Comparison of ENCODE assay signal across 1 cellular context in the genomic region with DNA sequence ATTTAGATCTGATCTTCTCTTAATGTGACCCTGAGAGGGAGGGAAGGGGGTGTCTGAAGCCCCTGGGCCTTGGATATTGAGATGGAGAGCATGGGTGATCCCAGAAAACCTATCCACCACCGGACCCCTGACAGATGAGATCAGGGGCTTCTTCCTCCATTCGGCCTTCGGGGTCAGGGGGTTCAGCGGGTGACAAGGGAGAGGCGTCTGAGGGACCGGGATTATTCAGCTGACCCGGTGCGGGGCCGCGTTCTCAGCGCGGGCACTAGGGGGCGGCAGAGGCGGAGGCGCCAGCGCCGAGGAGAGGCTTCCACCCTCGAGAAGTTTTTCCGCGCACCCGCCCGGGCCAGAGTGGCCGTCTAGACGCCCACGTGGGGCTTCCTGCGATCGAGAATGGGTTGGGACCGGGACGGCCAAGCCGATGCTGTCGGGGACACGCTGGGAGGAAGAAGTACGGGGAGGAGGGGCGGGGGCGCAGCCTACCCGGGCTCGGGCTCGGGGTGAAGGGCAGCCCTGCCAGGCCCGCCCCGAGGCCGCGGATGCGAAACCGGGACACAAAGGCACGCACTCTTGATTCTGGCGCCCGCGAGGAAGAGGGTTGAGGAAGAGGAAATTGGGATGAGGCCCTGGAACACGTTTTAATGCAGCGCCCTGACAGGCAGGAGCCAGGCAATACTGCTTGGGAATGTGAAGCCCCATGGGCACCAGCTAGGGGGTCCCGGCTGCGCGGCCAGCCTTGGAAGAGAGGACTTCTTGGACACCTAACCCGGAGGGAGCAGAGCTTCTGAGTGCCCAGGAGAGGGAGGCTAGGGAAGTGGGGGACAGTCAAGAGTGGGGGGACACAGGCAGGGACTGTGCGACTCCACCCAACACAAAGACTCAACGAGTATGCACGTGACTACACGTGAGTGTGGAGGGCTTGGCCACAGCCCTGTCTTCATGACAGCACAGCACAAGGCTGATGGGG.
TF ChIP-seq lines count a peak whose summit lies in the region.

No MANE protein-coding gene starts in this region.

TF ChIP-seq in HepG2, 621 proteins besides CTCF, POLR2A, EP300 and RAD21 (continued from another document):
- TF ChIP-seq, protein P1, sequence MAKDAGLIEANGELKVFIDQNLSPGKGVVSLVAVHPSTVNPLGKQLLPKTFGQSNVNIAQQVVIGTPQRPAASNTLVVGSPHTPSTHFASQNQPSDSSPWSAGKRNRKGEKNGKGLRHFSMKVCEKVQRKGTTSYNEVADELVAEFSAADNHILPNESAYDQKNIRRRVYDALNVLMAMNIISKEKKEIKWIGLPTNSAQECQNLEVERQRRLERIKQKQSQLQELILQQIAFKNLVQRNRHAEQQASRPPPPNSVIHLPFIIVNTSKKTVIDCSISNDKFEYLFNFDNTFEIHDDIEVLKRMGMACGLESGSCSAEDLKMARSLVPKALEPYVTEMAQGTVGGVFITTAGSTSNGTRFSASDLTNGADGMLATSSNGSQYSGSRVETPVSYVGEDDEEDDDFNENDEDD (CRISPR knock-in tag; IDR thresholded peaks at IDR 0.05; ENCODE audit: borderline replicate concordance): peak; percentile 47; the same call in 1 of the 2 replicates
- TF ChIP-seq NFE2 (CRISPR knock-in tag; IDR thresholded peaks at IDR 0.05): no peak
- no peak for TF ChIP-seq ZNF572 (CRISPR knock-in tag; IDR thresholded peaks at IDR 0.05)
- TF ChIP-seq, protein P2, sequence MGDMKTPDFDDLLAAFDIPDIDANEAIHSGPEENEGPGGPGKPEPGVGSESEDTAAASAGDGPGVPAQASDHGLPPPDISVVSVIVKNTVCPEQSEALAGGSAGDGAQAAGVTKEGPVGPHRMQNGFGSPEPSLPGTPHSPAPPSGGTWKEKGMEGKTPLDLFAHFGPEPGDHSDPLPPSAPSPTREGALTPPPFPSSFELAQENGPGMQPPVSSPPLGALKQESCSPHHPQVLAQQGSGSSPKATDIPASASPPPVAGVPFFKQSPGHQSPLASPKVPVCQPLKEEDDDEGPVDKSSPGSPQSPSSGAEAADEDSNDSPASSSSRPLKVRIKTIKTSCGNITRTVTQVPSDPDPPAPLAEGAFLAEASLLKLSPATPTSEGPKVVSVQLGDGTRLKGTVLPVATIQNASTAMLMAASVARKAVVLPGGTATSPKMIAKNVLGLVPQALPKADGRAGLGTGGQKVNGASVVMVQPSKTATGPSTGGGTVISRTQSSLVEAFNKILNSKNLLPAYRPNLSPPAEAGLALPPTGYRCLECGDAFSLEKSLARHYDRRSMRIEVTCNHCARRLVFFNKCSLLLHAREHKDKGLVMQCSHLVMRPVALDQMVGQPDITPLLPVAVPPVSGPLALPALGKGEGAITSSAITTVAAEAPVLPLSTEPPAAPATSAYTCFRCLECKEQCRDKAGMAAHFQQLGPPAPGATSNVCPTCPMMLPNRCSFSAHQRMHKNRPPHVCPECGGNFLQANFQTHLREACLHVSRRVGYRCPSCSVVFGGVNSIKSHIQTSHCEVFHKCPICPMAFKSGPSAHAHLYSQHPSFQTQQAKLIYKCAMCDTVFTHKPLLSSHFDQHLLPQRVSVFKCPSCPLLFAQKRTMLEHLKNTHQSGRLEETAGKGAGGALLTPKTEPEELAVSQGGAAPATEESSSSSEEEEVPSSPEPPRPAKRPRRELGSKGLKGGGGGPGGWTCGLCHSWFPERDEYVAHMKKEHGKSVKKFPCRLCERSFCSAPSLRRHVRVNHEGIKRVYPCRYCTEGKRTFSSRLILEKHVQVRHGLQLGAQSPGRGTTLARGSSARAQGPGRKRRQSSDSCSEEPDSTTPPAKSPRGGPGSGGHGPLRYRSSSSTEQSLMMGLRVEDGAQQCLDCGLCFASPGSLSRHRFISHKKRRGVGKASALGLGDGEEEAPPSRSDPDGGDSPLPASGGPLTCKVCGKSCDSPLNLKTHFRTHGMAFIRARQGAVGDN (CRISPR knock-in tag; IDR thresholded peaks at IDR 0.05): peak; percentile 82
- TF ChIP-seq, protein P3, sequence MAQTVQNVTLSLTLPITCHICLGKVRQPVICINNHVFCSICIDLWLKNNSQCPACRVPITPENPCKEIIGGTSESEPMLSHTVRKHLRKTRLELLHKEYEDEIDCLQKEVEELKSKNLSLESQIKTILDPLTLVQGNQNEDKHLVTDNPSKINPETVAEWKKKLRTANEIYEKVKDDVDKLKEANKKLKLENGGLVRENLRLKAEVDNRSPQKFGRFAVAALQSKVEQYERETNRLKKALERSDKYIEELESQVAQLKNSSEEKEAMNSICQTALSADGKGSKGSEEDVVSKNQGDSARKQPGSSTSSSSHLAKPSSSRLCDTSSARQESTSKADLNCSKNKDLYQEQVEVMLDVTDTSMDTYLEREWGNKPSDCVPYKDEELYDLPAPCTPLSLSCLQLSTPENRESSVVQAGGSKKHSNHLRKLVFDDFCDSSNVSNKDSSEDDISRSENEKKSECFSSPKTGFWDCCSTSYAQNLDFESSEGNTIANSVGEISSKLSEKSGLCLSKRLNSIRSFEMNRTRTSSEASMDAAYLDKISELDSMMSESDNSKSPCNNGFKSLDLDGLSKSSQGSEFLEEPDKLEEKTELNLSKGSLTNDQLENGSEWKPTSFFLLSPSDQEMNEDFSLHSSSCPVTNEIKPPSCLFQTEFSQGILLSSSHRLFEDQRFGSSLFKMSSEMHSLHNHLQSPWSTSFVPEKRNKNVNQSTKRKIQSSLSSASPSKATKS (CRISPR knock-in tag; IDR thresholded peaks at IDR 0.05): no peak
- TF ChIP-seq GFI1 (CRISPR knock-in tag; IDR thresholded peaks at IDR 0.05; ENCODE audit: borderline replicate concordance): no peak
- TF ChIP-seq ZNF33A (CRISPR knock-in tag; IDR thresholded peaks at IDR 0.05; ENCODE audit: borderline replicate concordance): peak; percentile 82; the same call in 1 of the 2 replicates
- no peak; the same call in 1 of the 2 replicates for TF ChIP-seq SP4 (CRISPR knock-in tag; IDR thresholded peaks at IDR 0.05)
- no peak for TF ChIP-seq SRSF4 (IDR thresholded peaks at IDR 0.05; ENCODE audit: low read depth, low read length, poor library complexity, severe bottlenecking)
- TF ChIP-seq, protein P4, sequence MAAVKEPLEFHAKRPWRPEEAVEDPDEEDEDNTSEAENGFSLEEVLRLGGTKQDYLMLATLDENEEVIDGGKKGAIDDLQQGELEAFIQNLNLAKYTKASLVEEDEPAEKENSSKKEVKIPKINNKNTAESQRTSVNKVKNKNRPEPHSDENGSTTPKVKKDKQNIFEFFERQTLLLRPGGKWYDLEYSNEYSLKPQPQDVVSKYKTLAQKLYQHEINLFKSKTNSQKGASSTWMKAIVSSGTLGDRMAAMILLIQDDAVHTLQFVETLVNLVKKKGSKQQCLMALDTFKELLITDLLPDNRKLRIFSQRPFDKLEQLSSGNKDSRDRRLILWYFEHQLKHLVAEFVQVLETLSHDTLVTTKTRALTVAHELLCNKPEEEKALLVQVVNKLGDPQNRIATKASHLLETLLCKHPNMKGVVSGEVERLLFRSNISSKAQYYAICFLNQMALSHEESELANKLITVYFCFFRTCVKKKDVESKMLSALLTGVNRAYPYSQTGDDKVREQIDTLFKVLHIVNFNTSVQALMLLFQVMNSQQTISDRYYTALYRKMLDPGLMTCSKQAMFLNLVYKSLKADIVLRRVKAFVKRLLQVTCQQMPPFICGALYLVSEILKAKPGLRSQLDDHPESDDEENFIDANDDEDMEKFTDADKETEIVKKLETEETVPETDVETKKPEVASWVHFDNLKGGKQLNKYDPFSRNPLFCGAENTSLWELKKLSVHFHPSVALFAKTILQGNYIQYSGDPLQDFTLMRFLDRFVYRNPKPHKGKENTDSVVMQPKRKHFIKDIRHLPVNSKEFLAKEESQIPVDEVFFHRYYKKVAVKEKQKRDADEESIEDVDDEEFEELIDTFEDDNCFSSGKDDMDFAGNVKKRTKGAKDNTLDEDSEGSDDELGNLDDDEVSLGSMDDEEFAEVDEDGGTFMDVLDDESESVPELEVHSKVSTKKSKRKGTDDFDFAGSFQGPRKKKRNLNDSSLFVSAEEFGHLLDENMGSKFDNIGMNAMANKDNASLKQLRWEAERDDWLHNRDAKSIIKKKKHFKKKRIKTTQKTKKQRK (IDR thresholded peaks at IDR 0.05; ENCODE audit: low read length): no peak
- TF ChIP-seq MEIS2 (CRISPR knock-in tag; IDR thresholded peaks at IDR 0.05): no peak
- TF ChIP-seq ZNF329 (CRISPR knock-in tag; IDR thresholded peaks at IDR 0.05; ENCODE audit: low read depth): no peak
- TF ChIP-seq ZNF790 (CRISPR knock-in tag; IDR thresholded peaks at IDR 0.05; ENCODE audit: borderline replicate concordance): 0 out of 2 replicates have a peak, but pooled peaks have one; percentile 86
- TF ChIP-seq ZNF124 (CRISPR knock-in tag; IDR thresholded peaks at IDR 0.05): peak; percentile 94
